33 cellular contexts compared by ENCODE assay signal in the genomic region with DNA sequence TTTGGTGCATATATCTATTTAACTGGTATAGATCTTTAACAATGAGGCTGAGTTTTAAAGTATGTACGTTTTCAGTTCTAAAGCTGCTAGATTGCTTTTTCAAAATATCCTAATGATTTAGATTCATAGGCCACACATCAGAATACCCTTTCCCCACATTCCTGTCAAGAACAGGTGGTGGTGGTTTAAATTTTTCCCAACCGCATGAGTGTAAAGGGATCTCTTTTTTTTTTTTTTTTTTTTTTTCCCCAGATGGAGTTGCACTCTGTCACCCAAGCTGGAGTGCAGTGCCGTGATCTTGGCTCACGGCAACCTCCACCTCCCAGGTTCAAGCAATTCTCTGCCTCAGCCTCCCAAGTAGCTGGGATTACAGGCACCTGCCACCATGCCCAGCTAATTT. TPM values are rescaled to one million over a fixed set of nuclear protein-coding genes. Genes with fewer than 3 reads are reported as not detected.
"Had no signal": no experiment of that assay in that cellular context is flagged by ENCODE, and none has a peak within 500 bp of the region (broad histone marks: within the 10 kb centered on the region; RNA-seq: fewer than 3 reads in every experiment).

No MANE protein-coding gene starts in this region.

- H3K4me1 ChIP-seq: body of pancreas, esophagus squamous epithelium, gastroesophageal sphincter, heart right ventricle had no signal

- FAIRE-seq: endothelial cell of umbilical vein had no signal

- H3K27ac ChIP-seq: body of pancreas, epithelial cell of prostate, esophagus squamous epithelium, gastroesophageal sphincter, heart right ventricle, WERI-Rb-1 had no signal

- H3K4me3 Mint-ChIP-seq: activated B cell treated with CpG ODN at 0.5 μM for 24 hours; activated CD8-positive, alpha-beta T cell treated with anti-CD3 and anti-CD28 coated beads for 36 hours; activated naive CD8-positive, alpha-beta T cell; activated T-cell treated with anti-CD3 and anti-CD28 coated beads, Interleukin-2, amount 50 U/mL, for 4 hours; activated T-helper 17 cell treated with anti-CD3 and anti-CD28 coated beads, Interleukin-2, amount 50 U/mL, for 72 hours; T-helper 1 cell treated with Interleukin-12 subunit alpha and Interleukin-12 subunit beta and Interleukin-4 antibody, amounts not matched to agents 30 μg/mL and 1 μg/mL, for 36 hours; T-helper 2 cell treated with Interferon-gamma antibody and Interleukin-4, amounts not matched to agents 5 μg/mL and 100 μg/mL, for 36 hours had no signal

- DNase-seq: activated B cell treated with CpG ODN at 0.5 μM for 24 hours; activated CD4-positive, alpha-beta T cell treated with anti-CD3 and anti-CD28 coated beads for 48 hours; activated CD4-positive, alpha-beta T cell treated with anti-CD3 and anti-CD28 coated beads, Interleukin-2, amount 50 U/mL, for 1 hour; activated CD4-positive, alpha-beta T cell treated with anti-CD3 and anti-CD28 coated beads, Interleukin-2, amount 50 U/mL, for 48 hours; activated CD8-positive, alpha-beta memory T cell treated with anti-CD3 and anti-CD28 coated beads for 24 hours; activated CD8-positive, alpha-beta T cell treated with anti-CD3 and anti-CD28 coated beads for 36 hours; activated effector memory CD4-positive, alpha-beta T cell treated with Interleukin-2 at 50 U/mL for 16 hours; activated gamma-delta T cell treated with Interleukin-2 at 50 U/mL for 16 hours; activated naive CD4-positive, alpha-beta T cell treated with anti-CD3 and anti-CD28 coated beads, Interleukin-2, amount 50 U/mL, for 16 hours; activated naive CD4-positive, alpha-beta T cell treated with Interleukin-2 at 50 U/mL for 16 hours; activated T-cell treated with anti-CD3 and anti-CD28 coated beads, Interleukin-2, amount 50 U/mL, for 4 hours; amniotic stem cell; anterior cingulate cortex; caudate nucleus; cortex of kidney; dermis blood vessel endothelial cell; effector CD4-positive, alpha-beta T cell; esophagus squamous epithelium; foreskin melanocyte; heart right ventricle; T1000; WERI-Rb-1 had no signal

- H3K9me3 ChIP-seq: body of pancreas, esophagus squamous epithelium, gastroesophageal sphincter had no signal

- H3K27ac Mint-ChIP-seq: activated B cell treated with CpG ODN at 0.5 μM for 24 hours; activated CD8-positive, alpha-beta T cell treated with anti-CD3 and anti-CD28 coated beads for 36 hours; activated naive CD8-positive, alpha-beta T cell; activated T-helper 17 cell treated with anti-CD3 and anti-CD28 coated beads, Interleukin-2, amount 50 U/mL, for 72 hours; T-helper 1 cell treated with Interleukin-12 subunit alpha and Interleukin-12 subunit beta and Interleukin-4 antibody, amounts not matched to agents 30 μg/mL and 1 μg/mL, for 36 hours; T-helper 2 cell treated with Interferon-gamma antibody and Interleukin-4, amounts not matched to agents 5 μg/mL and 100 μg/mL, for 36 hours had no signal

- H3K4me1 Mint-ChIP-seq: activated B cell treated with CpG ODN at 0.5 μM for 24 hours had no signal

- H3K27me3 Mint-ChIP-seq: activated B cell treated with CpG ODN at 0.5 μM for 24 hours; activated CD8-positive, alpha-beta T cell treated with anti-CD3 and anti-CD28 coated beads for 36 hours; activated naive CD8-positive, alpha-beta T cell; activated T-helper 17 cell treated with anti-CD3 and anti-CD28 coated beads, Interleukin-2, amount 50 U/mL, for 72 hours had no signal

- H3K4me3 ChIP-seq: body of pancreas, esophagus squamous epithelium, gastroesophageal sphincter, heart right ventricle had no signal

- ATAC-seq: activated CD4-positive, CD25-positive, alpha-beta regulatory T cell treated with anti-CD3 and anti-CD28 coated beads, Interleukin-2, amount 50 U/mL, for 24 hours; activated CD8-positive, alpha-beta T cell treated with anti-CD3 and anti-CD28 coated beads for 36 hours; activated T-cell treated with anti-CD3 and anti-CD28 coated beads, Interleukin-2, amount 50 U/mL, for 4 hours; activated T-helper 17 cell treated with anti-CD3 and anti-CD28 coated beads, Interleukin-2, amount 50 U/mL, for 72 hours; body of pancreas; gastroesophageal sphincter; heart right ventricle had no signal

- H3K27me3 ChIP-seq: body of pancreas, esophagus squamous epithelium, gastroesophageal sphincter, heart right ventricle had no signal

- H3K9me3 Mint-ChIP-seq: activated T-cell treated with anti-CD3 and anti-CD28 coated beads, Interleukin-2, amount 50 U/mL, for 4 hours; activated T-helper 17 cell treated with anti-CD3 and anti-CD28 coated beads, Interleukin-2, amount 50 U/mL, for 72 hours; T-helper 1 cell treated with Interleukin-12 subunit alpha and Interleukin-12 subunit beta and Interleukin-4 antibody, amounts not matched to agents 30 μg/mL and 1 μg/mL, for 36 hours; T-helper 2 cell treated with Interferon-gamma antibody and Interleukin-4, amounts not matched to agents 5 μg/mL and 100 μg/mL, for 36 hours had no signal

RNA-seq across cellular contexts. Expression of a gene that starts 45.7 kb away (rescaled TPM):
- total RNA-seq: activated B cell treated with CpG ODN at 0.5 μM for 24 hours; activated CD8-positive, alpha-beta T cell treated with anti-CD3 and anti-CD28 coated beads for 36 hours; dermis blood vessel endothelial cell; endothelial cell of umbilical vein; fibroblast of lung; fibroblast of villous mesenchyme had no signal
- polyA plus RNA-seq: endothelial cell of umbilical vein had no signal
